ENCODE assay signal across 19 cellular contexts in the genomic region with DNA sequence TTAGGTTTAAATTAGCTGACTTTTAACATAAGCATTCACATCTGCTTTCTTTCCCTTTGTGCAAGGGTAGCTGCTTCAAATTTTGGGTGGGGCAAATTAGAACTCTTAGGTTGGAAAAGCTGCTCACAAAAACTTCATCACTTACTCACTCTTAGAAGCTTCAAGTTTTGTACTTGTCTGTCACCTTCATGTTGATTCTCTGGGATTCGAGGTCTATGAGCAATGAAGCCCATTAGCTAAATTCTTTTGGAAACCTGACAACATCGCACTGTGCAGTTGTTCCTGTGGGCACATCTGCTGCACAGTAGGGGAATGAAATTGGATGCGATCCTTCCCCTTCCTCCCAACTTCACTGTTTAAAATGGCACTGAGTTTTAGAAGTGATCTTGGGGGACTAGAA.
"Had no signal": no experiment of that assay in that cellular context is flagged by ENCODE, and none has a peak within 500 bp of the region (broad histone marks: within the 10 kb centered on the region; RNA-seq: fewer than 3 reads in every experiment).

No MANE protein-coding gene starts in this region.

- ATAC-seq: activated naive CD8-positive, alpha-beta T cell treated with anti-CD3 and anti-CD28 coated beads, Interleukin-2, amount 50 U/mL, for 24 hours; left ventricle myocardium superior; natural killer cell; stimulated activated naive CD8-positive, alpha-beta T cell treated with anti-CD3 and anti-CD28 coated beads, Interleukin-15, amount 100 ng/mL, for 72 hours; T-cell had no signal

- H3K9me3 Mint-ChIP-seq: activated naive CD8-positive, alpha-beta T cell treated with anti-CD3 and anti-CD28 coated beads, Interleukin-2, amount 50 U/mL, for 24 hours; memory B cell; natural killer cell; stimulated activated naive CD8-positive, alpha-beta T cell treated with anti-CD3 and anti-CD28 coated beads, Interleukin-15, amount 100 ng/mL, for 72 hours; T-cell had no signal

- H3K9me3 ChIP-seq: ascending aorta, prostate gland, upper lobe of left lung had no signal

- DNase-seq: activated CD4-positive, alpha-beta T cell treated with anti-CD3 and anti-CD28 coated beads, Interleukin-2, amount 50 U/mL, for 1 hour; activated naive CD4-positive, alpha-beta T cell treated with Interleukin-2 at 50 U/mL for 16 hours; activated naive CD8-positive, alpha-beta T cell treated with anti-CD3 and anti-CD28 coated beads, Interleukin-2, amount 50 U/mL, for 24 hours; activated T-cell treated with anti-CD3 and anti-CD28 coated beads for 4 hours; dorsolateral prefrontal cortex; erythroblast; glutamatergic neuron; left ventricle myocardium superior; natural killer cell; nucleus accumbens; right cardiac atrium; stimulated activated naive CD8-positive, alpha-beta T cell treated with anti-CD3 and anti-CD28 coated beads, Interleukin-15, amount 100 ng/mL, for 72 hours; T-cell; T-helper 9 cell; upper lobe of left lung had no signal

- H3K4me3 Mint-ChIP-seq: activated naive CD8-positive, alpha-beta T cell treated with anti-CD3 and anti-CD28 coated beads, Interleukin-2, amount 50 U/mL, for 24 hours; memory B cell; natural killer cell; stimulated activated naive CD8-positive, alpha-beta T cell treated with anti-CD3 and anti-CD28 coated beads, Interleukin-15, amount 100 ng/mL, for 72 hours; T-cell had no signal

- H3K4me1 Mint-ChIP-seq: activated naive CD8-positive, alpha-beta T cell treated with anti-CD3 and anti-CD28 coated beads, Interleukin-2, amount 50 U/mL, for 24 hours; memory B cell; natural killer cell; stimulated activated naive CD8-positive, alpha-beta T cell treated with anti-CD3 and anti-CD28 coated beads, Interleukin-15, amount 100 ng/mL, for 72 hours; T-cell had no signal

- H3K4me3 ChIP-seq: ascending aorta, cardiac muscle cell, dorsolateral prefrontal cortex, prostate gland, upper lobe of left lung had no signal

- H3K4me1 ChIP-seq: ascending aorta, prostate gland, upper lobe of left lung had no signal

- H3K36me3 ChIP-seq: ascending aorta, cardiac muscle cell, prostate gland, upper lobe of left lung had no signal

- H3K27me3 Mint-ChIP-seq: activated naive CD8-positive, alpha-beta T cell treated with anti-CD3 and anti-CD28 coated beads, Interleukin-2, amount 50 U/mL, for 24 hours; memory B cell; stimulated activated naive CD8-positive, alpha-beta T cell treated with anti-CD3 and anti-CD28 coated beads, Interleukin-15, amount 100 ng/mL, for 72 hours; T-cell had no signal

- H3K27me3 ChIP-seq: ascending aorta, cardiac muscle cell, dorsolateral prefrontal cortex, upper lobe of left lung had no signal

- H3K36me3 Mint-ChIP-seq: natural killer cell had no signal

- H3K27ac Mint-ChIP-seq: activated naive CD8-positive, alpha-beta T cell treated with anti-CD3 and anti-CD28 coated beads, Interleukin-2, amount 50 U/mL, for 24 hours; memory B cell; natural killer cell; T-cell had no signal

- H3K27ac ChIP-seq: ascending aorta, cardiac muscle cell, prostate gland, upper lobe of left lung had no signal
